ENCODE assay signal across 8 cellular contexts in genomic region chr5:74648835-74649286, GRCh38. TPM values are rescaled to one million over a fixed set of nuclear protein-coding genes. Genes with fewer than 3 reads are reported as not detected.
DNase-seq lines count a peak whose midpoint lies in the region; ATAC-seq and TF ChIP-seq lines count a peak whose summit lies in the region.

No MANE protein-coding gene starts in this region.

- peak; percentile 65 for DNase-seq in DMS114 treated with DMSO at 0.1 percent for 48 hours (lab: John Stamatoyannopoulos, UW; ENCODE audit: unreplicated experiment)
- peak; percentile 66 for DNase-seq in GM20000 (ENCODE audit: low spot score)
- peak; percentile 72 for DNase-seq in Karpas-422
- DNase-seq in RWPE2 (ENCODE audit: low spot score), result no peak
- no peak for DNase-seq in chondrocyte (ENCODE audit: low spot score)
- no peak for DNase-seq in right lobe of liver
- DNase-seq in transverse colon, result no peak
- no peak for DNase-seq in activated effector memory CD4-positive, alpha-beta T cell treated with Interleukin-2 at 50 U/mL for 16 hours

- H3K36me3 Mint-ChIP-seq in chondrocyte (ENCODE audit: low read depth), result no peaks in the 10 kb centered on the region

- no peak overlapping the region for H3K9ac ChIP-seq in Karpas-422 (ENCODE audit: low read length)

- WGBS in right lobe of liver (ENCODE audit: insufficient coverage, low coverage, low lambda C conversion rate, missing lambda C conversion rate), result 10% methylated on average over 6 of the region's 6 CpGs
- WGBS in transverse colon (ENCODE audit: low coverage in 1 of 2), 2 donors, result 0 to 24% methylated on average over 3 to 6 of the region's 6 CpGs

- TF ChIP-seq CTCF in GM20000 (IDR thresholded peaks at IDR 0.05; ENCODE audit: extremely low read depth, missing control alignments) (no peak), RWPE2 (IDR thresholded peaks at IDR 0.05; ENCODE audit: poor library complexity, severe bottlenecking) (peak; percentile 97), chondrocyte (IDR thresholded peaks at IDR 0.05) (peak; percentile 95), right lobe of liver (IDR thresholded peaks at IDR 0.05) (peak; percentile 73 to 85 (median 78)), transverse colon (IDR thresholded peaks at IDR 0.05) (peak; percentile 67 to 79 (median 73))

- H3K27me3 ChIP-seq in Karpas-422 (ENCODE audit: low read length) (no peaks in the 10 kb centered on the region), RWPE2 (ENCODE audit: insufficient read depth, poor library complexity, severe bottlenecking) (no peaks in the 10 kb centered on the region), right lobe of liver (no peaks in the 10 kb centered on the region), transverse colon (no peaks in the 10 kb centered on the region)

- H3K27me3 Mint-ChIP-seq in chondrocyte (ENCODE audit: low read depth), result no peaks in the 10 kb centered on the region

- H3K4me1 ChIP-seq in Karpas-422 (ENCODE audit: low read length) (peaks cover 3% of the 10 kb centered on the region; the same call in 1 of the 2 replicates), RWPE2 (ENCODE audit: insufficient read depth, poor library complexity, severe bottlenecking) (peaks cover 22% of the 10 kb centered on the region), right lobe of liver (no peaks in the 10 kb centered on the region), transverse colon (peaks cover 0 to 8% (median 0%) of the 10 kb centered on the region in 4 donors)

- H3K4me2 ChIP-seq in Karpas-422 (ENCODE audit: low read depth, low read length, poor library complexity, severe bottlenecking), result no peak overlapping the region

- in situ Hi-C loops in transverse colon (cut with MboI; ENCODE audit: low pct_ligation_motif_present in 1 of 4, low pct_unique_long_range_greater_than_20kb in 1 of 4, low sequenced_read_pairs in 3 of 4), result loop anchor here (5.0 to 25.0 kb wide), 10 partner anchors 237 to 1054 kb away; no protein-coding TSS in a partner anchor

- H3K79me2 ChIP-seq in Karpas-422 (ENCODE audit: low read length), result no peaks in the 10 kb centered on the region

- no peaks in the 10 kb centered on the region for H3K9me2 ChIP-seq in Karpas-422 (replicated peaks; ENCODE audit: insufficient read depth, low read length)

- no peaks in the 10 kb centered on the region for H4K20me1 ChIP-seq in Karpas-422 (ENCODE audit: insufficient read depth, low read depth, low read length)

- no peaks in the 10 kb centered on the region for H3K9me3 ChIP-seq in Karpas-422 (ENCODE audit: low read length)
- H3K9me3 ChIP-seq in RWPE2 (ENCODE audit: severe bottlenecking), result no peaks in the 10 kb centered on the region
- no peaks in the 10 kb centered on the region for H3K9me3 ChIP-seq in right lobe of liver
- no peaks in the 10 kb centered on the region for H3K9me3 ChIP-seq in transverse colon

- H3K4me1 Mint-ChIP-seq in chondrocyte (ENCODE audit: low read depth), result peaks cover 26% of the 10 kb centered on the region

- no peak for TF ChIP-seq POLR2A in right lobe of liver (IDR thresholded peaks at IDR 0.05)
- TF ChIP-seq POLR2A in transverse colon (IDR thresholded peaks at IDR 0.05), result no peak

- no peak overlapping the region for H2AFZ ChIP-seq in Karpas-422 (ENCODE audit: low read length)

- H3K27ac ChIP-seq in Karpas-422 (ENCODE audit: low read length) (no peak overlapping the region), RWPE2 (ENCODE audit: poor library complexity, severe bottlenecking) (no peak overlapping the region), right lobe of liver (no peak overlapping the region), transverse colon (no peak overlapping the region)

- intact Hi-C loops in right lobe of liver (cut with DNase I), result loop anchor here (5.0 to 10.0 kb wide), 3 partner anchors 234 to 747 kb away; no protein-coding TSS in a partner anchor
- intact Hi-C loops in transverse colon (cut with DNase I; ENCODE audit: low total_unique reads), result loop anchor here (2.0 kb wide), 1 partner anchor 746 kb away; no protein-coding TSS in a partner anchor

- no peak overlapping the region for H3K27ac Mint-ChIP-seq in chondrocyte (ENCODE audit: unreplicated experiment)

- H3K4me3 Mint-ChIP-seq in chondrocyte (ENCODE audit: unreplicated experiment), result no peak overlapping the region

- ATAC-seq in RWPE2 (ENCODE audit: low read depth) (peak; percentile 74), right lobe of liver (peak; percentile 92 to 95 (median 94))

- H3K4me3 ChIP-seq in Karpas-422 (ENCODE audit: low read length) (no peak overlapping the region), RWPE2 (ENCODE audit: severe bottlenecking) (no peak overlapping the region), right lobe of liver (no peak overlapping the region), transverse colon (no peak overlapping the region)

- no peaks in the 10 kb centered on the region for H3K36me3 ChIP-seq in Karpas-422 (ENCODE audit: insufficient read depth, low read length)
- no peaks in the 10 kb centered on the region for H3K36me3 ChIP-seq in RWPE2 (ENCODE audit: low read depth)
- no peaks in the 10 kb centered on the region for H3K36me3 ChIP-seq in right lobe of liver
- no peaks in the 10 kb centered on the region for H3K36me3 ChIP-seq in transverse colon

- TF ChIP-seq EP300 in transverse colon (IDR thresholded peaks at IDR 0.05; ENCODE audit: low read depth), result no peak

- no peaks in the 10 kb centered on the region for H3K9me3 Mint-ChIP-seq in chondrocyte (ENCODE audit: low read depth)

RNA-seq across cellular contexts. Expression of gene ENC1, which starts 8.3 kb away (rescaled TPM):
- 0.15 and 0.25 TPM in 2 replicates for total RNA-seq in Karpas-422 (2014; rRNA removed; shearing (Covaris generic); ENCODE audit: low replicate concordance)
- total RNA-seq in chondrocyte (37.4 to 53.6 TPM (median 51.1 TPM) in 3 replicates), right lobe of liver (1 to 10 TPM; 4.5 to 6.8 (median 5.5) TPM), transverse colon (10 to 100 TPM; 14.9 to 26.9 (median 22.0) TPM)

RNA-seq across cellular contexts. Expression of gene HEXB, which starts 36.2 kb away (rescaled TPM):
- total RNA-seq in Karpas-422 (2014; rRNA removed; shearing (Covaris generic); ENCODE audit: low replicate concordance), result 70.2 and 74.3 TPM in 2 replicates
- 125 to 153 TPM (median 126 TPM) in 3 replicates for total RNA-seq in chondrocyte
- total RNA-seq in right lobe of liver, result 100 to 1,000 TPM in 3 of 6 experiments, 10 to 100 TPM in 3; 67.8 to 174 (median 121) TPM
- total RNA-seq in transverse colon, result 100 to 1,000 TPM; 143 to 235 (median 168) TPM

Comparison
In these comparisons a context has a peak if more than half of its experiments do, and no peak if none do; other contexts are left out.
1. DNase-seq: peak in DMS114 treated with DMSO at 0.1 percent for 48 hours (single experiment), GM20000 (single experiment) and Karpas-422 (single experiment); none in RWPE2 (single experiment), chondrocyte (single experiment), right lobe of liver (0 of 3), transverse colon (single experiment) and activated effector memory CD4-positive, alpha-beta T cell treated with Interleukin-2 at 50 U/mL for 16 hours (single experiment).